ENCODE assay signal across 23 cellular contexts in genomic region chr4:78145005-78145404, GRCh38.
"Had no signal": no experiment of that assay in that cellular context is flagged by ENCODE, and none has a peak within 500 bp of the region (broad histone marks: within the 10 kb centered on the region; RNA-seq: fewer than 3 reads in every experiment).

No MANE protein-coding gene starts in this region.

- H3K4me3 ChIP-seq: MG63, SJSA1, SK-N-MC had no signal

- H3K4me1 ChIP-seq: SJSA1 had no signal

- H3K27me3 ChIP-seq: MG63, SJSA1 had no signal

- H3K9me3 ChIP-seq: MG63, SJSA1 had no signal

- FAIRE-seq: HTR-8/SVneo, RCC 7860 had no signal

- H3K36me3 ChIP-seq: MG63, SJSA1 had no signal

- DNase-seq: KBM-7, MG63, NCI-H1092, NCI-H1105 treated with DMSO at 0.1 percent for 48 hours, NCI-H1417 treated with DMSO at 0.1 percent for 48 hours, NCI-H146, NCI-H1694 treated with DMSO at 0.1 percent for 48 hours, NCI-H1930, NCI-H2081, NCI-H2107, NCI-H226, NCI-H446, NCI-H510A, NCI-H524 treated with DMSO at 0.1 percent for 48 hours, NCI-H774, Right ventricle myocardium superior, RPMI8226, SIG-M5 had no signal

- H3K27ac ChIP-seq: HL-60, SJSA1, SK-N-MC had no signal
